ENCODE assay signal across 28 cellular contexts in genomic region chr4:126766266-126766665, GRCh38.
DNase-seq lines count a peak whose midpoint lies in the region; ATAC-seq and TF ChIP-seq lines count a peak whose summit lies in the region.
"Had no signal": no experiment of that assay in that cellular context is flagged by ENCODE, and none has a peak within 500 bp of the region (broad histone marks: within the 10 kb centered on the region; RNA-seq: fewer than 3 reads in every experiment).

No MANE protein-coding gene starts in this region.

- H3K27me3 ChIP-seq in mammary epithelial cell (ENCODE audit: insufficient read depth, low read length): no peaks in the 10 kb centered on the region
- H3K27me3 ChIP-seq in aorta (ENCODE audit: control insufficient read depth in 1 of 2, insufficient read depth in 2 of 2, low read length in 1 of 2): no peaks in the 10 kb centered on the region
- H3K27me3 ChIP-seq in colonic mucosa: no peaks in the 10 kb centered on the region
- H3K27me3 ChIP-seq: adrenal gland, ovary, SJCRH30 had no signal

- H3K36me3 ChIP-seq in mammary epithelial cell (ENCODE audit: insufficient read depth, low read length): peaks cover 1% of the 10 kb centered on the region
- H3K36me3 ChIP-seq in aorta (ENCODE audit: control insufficient read depth in 1 of 2, insufficient read depth in 2 of 2, low read length in 1 of 2): no peaks in the 10 kb centered on the region
- no peaks in the 10 kb centered on the region for H3K36me3 ChIP-seq in colonic mucosa
- H3K36me3 ChIP-seq: adrenal gland, ovary, SJCRH30 had no signal

- BruUV-seq in mammary epithelial cell (replicated peaks; lab: Mats Ljungman, UMichigan): no TSS peak
- no TSS peak for BruUV-seq in MCF 10A (replicated peaks; lab: Mats Ljungman, UMichigan)

- POLR2A ChIA-PET in MCF 10A (lab: Yijun Ruan, JAX): no interaction called here

- H3K4me3 Mint-ChIP-seq in MCF 10A (ENCODE audit: unreplicated experiment): no peak overlapping the region
- H3K4me3 Mint-ChIP-seq: brain; nephron; stimulated activated memory B cell treated with anti-CD40 and anti-IgM and Interleukin-4, amounts not matched to agents 10 μg/mL and 1 μg/mL and 100 μg/mL, for 72 hours had no signal

- no peaks in the 10 kb centered on the region for H3K79me2 ChIP-seq in mammary epithelial cell (ENCODE audit: insufficient read depth, low read length)

- DNase-seq in mammary epithelial cell (no peak), MCF 10A (ENCODE audit: unreplicated experiment) (no peak), fibroblast of peridontal ligament (ENCODE audit: extremely low read depth) (peak; percentile 61), left lobe of liver (ENCODE audit: low spot score) (peak; percentile 81), aorta (no peak), NCI-H2196 (lab: John Stamatoyannopoulos, UW; ENCODE audit: unreplicated experiment) (no peak), colonic mucosa (no peak)
- DNase-seq: activated CD4-positive, alpha-beta T cell treated with anti-CD3 and anti-CD28 coated beads, Interleukin-2, amount 50 U/mL, for 4 hours; activated CD4-positive, CD25-positive, alpha-beta regulatory T cell; activated naive CD4-positive, alpha-beta T cell treated with Interleukin-2 at 50 U/mL for 16 hours; DND-41; effector CD4-positive, alpha-beta T cell; foreskin melanocyte; Kasumi-1; NCI-H187; NCI-H2171 treated with DMSO at 0.1 percent for 48 hours; NCI-H69; ovary; SJCRH30; stimulated activated CD4-positive, alpha-beta T cell treated with anti-CD3 and anti-CD28 coated beads, Interleukin-4, amount 100 ng/mL, for 24 hours; T-helper 1 cell had no signal

- peaks cover 7% of the 10 kb centered on the region for H3K9me3 ChIP-seq in mammary epithelial cell (replicated peaks; ENCODE audit: insufficient read depth, low read length)
- no peaks in the 10 kb centered on the region for H3K9me3 ChIP-seq in aorta (ENCODE audit: control insufficient read depth, low read length)
- H3K9me3 ChIP-seq in colonic mucosa: no peaks in the 10 kb centered on the region
- H3K9me3 ChIP-seq: adrenal gland, ovary, SJCRH30 had no signal

- 63% methylated on average over 2 of the region's 2 CpGs for WGBS in mammary epithelial cell (ENCODE audit: low coverage, missing lambda C conversion rate)
- 8 to 14% methylated on average over 2 of the region's 2 CpGs for WGBS in aorta, 2 donors

- TF ChIP-seq CTCF in mammary epithelial cell (conservative IDR thresholded peaks at IDR 0.05 in 1 of 2, IDR thresholded peaks at IDR 0.05 in 1 of 2; ENCODE audit: extremely low read depth in 1 of 2, insufficient read depth in 1 of 2, low read depth in 1 of 2, low read length in 2 of 2) (no peak), MCF 10A (IDR thresholded peaks at IDR 0.05; ENCODE audit: unreplicated experiment) (no peak), colonic mucosa (IDR thresholded peaks at IDR 0.05) (no peak)

- no peak overlapping the region for H3K9ac ChIP-seq in mammary epithelial cell (ENCODE audit: insufficient read depth, low read length)
- no peak overlapping the region for H3K9ac ChIP-seq in colonic mucosa (ENCODE audit: low read depth in 2 of 2, low read length in 2 of 2)

- H3K9me3 Mint-ChIP-seq in MCF 10A (ENCODE audit: unreplicated experiment): no peaks in the 10 kb centered on the region

- peak overlapping the region; percentile 49 for H2AFZ ChIP-seq in mammary epithelial cell (ENCODE audit: low read depth, low read length)

- no peak overlapping the region for H3K4me2 ChIP-seq in mammary epithelial cell (ENCODE audit: insufficient read depth, low read depth, low read length)

- H3K36me3 Mint-ChIP-seq in MCF 10A (ENCODE audit: insufficient read depth, unreplicated experiment): no peaks in the 10 kb centered on the region
- H3K36me3 Mint-ChIP-seq: brain; stimulated activated memory B cell treated with anti-CD40 and anti-IgM and Interleukin-4, amounts not matched to agents 10 μg/mL and 1 μg/mL and 100 μg/mL, for 72 hours had no signal

- no peaks in the 10 kb centered on the region for H3K4me1 Mint-ChIP-seq in MCF 10A (ENCODE audit: insufficient read depth, unreplicated experiment)
- H3K4me1 Mint-ChIP-seq: brain; stimulated activated memory B cell treated with anti-CD40 and anti-IgM and Interleukin-4, amounts not matched to agents 10 μg/mL and 1 μg/mL and 100 μg/mL, for 72 hours had no signal

- no peaks in the 10 kb centered on the region for H3K27me3 Mint-ChIP-seq in MCF 10A (ENCODE audit: insufficient read depth, unreplicated experiment)
- H3K27me3 Mint-ChIP-seq: brain; stimulated activated memory B cell treated with anti-CD40 and anti-IgM and Interleukin-4, amounts not matched to agents 10 μg/mL and 1 μg/mL and 100 μg/mL, for 72 hours had no signal

- H3K4me3 ChIP-seq in mammary epithelial cell (replicated peaks in 1 of 3; ENCODE audit: insufficient read depth in 1 of 3, low read depth in 2 of 3, low read length in 3 of 3) (no peak overlapping the region), aorta (ENCODE audit: low read length in 2 of 2) (no peak overlapping the region), colonic mucosa (no peak overlapping the region)
- H3K4me3 ChIP-seq: adrenal gland, ovary, SJCRH30 had no signal

- intact Hi-C loops in mammary epithelial cell (cut with micrococcal nuclease): no loop called here
- intact Hi-C loops in MCF 10A (cut with micrococcal nuclease): no loop called here
- intact Hi-C loops in aorta (cut with DNase I): no loop called here
- intact Hi-C loops in colonic mucosa (cut with DNase I): no loop called here

- no peak overlapping the region for H3K27ac ChIP-seq in mammary epithelial cell (ENCODE audit: insufficient read depth, low read depth, low read length)
- H3K27ac ChIP-seq in aorta (ENCODE audit: low read depth in 1 of 2, low read length in 2 of 2): peak overlapping the region in 1 of 2 donors; percentile 2
- H3K27ac ChIP-seq in colonic mucosa: no peak overlapping the region
- H3K27ac ChIP-seq: 22Rv1, adrenal gland, epithelial cell of prostate, ovary, SJCRH30 had no signal

- CTCF ChIA-PET in mammary epithelial cell (lab: Charles Lee; ENCODE audit: low non-redundant PET): no interaction called here
- CTCF ChIA-PET in MCF 10A (lab: Yijun Ruan, JAX): no interaction called here

- H3K4me1 ChIP-seq in mammary epithelial cell (ENCODE audit: insufficient read depth, low read length) (peaks cover 8% of the 10 kb centered on the region), aorta (ENCODE audit: control insufficient read depth in 1 of 2, insufficient read depth in 2 of 2, low read length in 2 of 2) (no peaks in the 10 kb centered on the region), colonic mucosa (no peaks in the 10 kb centered on the region)
- H3K4me1 ChIP-seq: adrenal gland, SJCRH30 had no signal

- peak; percentile 100 for ATAC-seq in left lobe of liver
- peak; percentile 71 for ATAC-seq in aorta (ENCODE audit: low FRiP score)
- ATAC-seq in GM19452 (IDR thresholded peaks at IDR 0.05; ENCODE audit: unreplicated experiment): no peak
- ATAC-seq: stimulated activated memory B cell treated with anti-CD40 and anti-IgM and Interleukin-4, amounts not matched to agents 10 μg/mL and 1 μg/mL and 100 μg/mL, for 72 hours had no signal

- dilution Hi-C loops in mammary epithelial cell (cut with HindIII; ENCODE audit: low sequenced_read_pairs): no loop called here

- no peaks in the 10 kb centered on the region for H4K20me1 ChIP-seq in mammary epithelial cell (ENCODE audit: insufficient read depth, low read length)

- H3K27ac Mint-ChIP-seq in MCF 10A (ENCODE audit: low read depth, unreplicated experiment): no peak overlapping the region
- H3K27ac Mint-ChIP-seq: stimulated activated memory B cell treated with anti-CD40 and anti-IgM and Interleukin-4, amounts not matched to agents 10 μg/mL and 1 μg/mL and 100 μg/mL, for 72 hours had no signal

- in situ Hi-C loops in mammary epithelial cell (cut with MboI; ENCODE audit: low sequenced_read_pairs in 2 of 2): no loop called here

Comparison
In these comparisons a context has a peak if more than half of its experiments do, and no peak if none do; other contexts are left out.
1. DNase-seq: peak in fibroblast of peridontal ligament (single experiment) and left lobe of liver (single experiment); none in mammary epithelial cell (single experiment), MCF 10A (single experiment), aorta (0 of 2), NCI-H2196 (single experiment) and colonic mucosa (single experiment).